In the genomic region with DNA sequence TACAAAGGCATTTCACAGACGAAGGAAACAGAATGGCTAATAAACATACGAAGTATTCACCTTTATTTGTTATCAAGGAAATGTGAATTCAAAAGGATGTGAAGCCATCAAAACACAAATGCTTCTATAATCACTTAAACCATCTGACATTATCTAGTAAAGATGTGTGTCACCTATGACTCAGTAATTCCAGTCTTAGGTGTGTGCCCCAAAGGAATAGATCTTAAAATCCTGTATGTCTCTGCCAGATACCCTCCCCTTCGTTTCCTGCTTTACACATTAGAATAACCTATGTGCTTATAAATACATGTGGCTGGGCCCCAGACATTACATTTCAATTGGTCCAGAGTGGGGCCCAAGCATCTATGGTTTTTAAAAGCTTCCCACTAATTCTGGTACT, we compare ENCODE assay signal across 13 cellular contexts. TPM values are rescaled to one million over a fixed set of nuclear protein-coding genes. Genes with fewer than 3 reads are reported as not detected.
A peak's percentile ranks its signal among the peaks of the same experiment; 100 is the strongest.
DNase-seq lines count a peak whose midpoint lies in the region; ATAC-seq and TF ChIP-seq lines count a peak whose summit lies in the region.
"Had no signal": no experiment of that assay in that cellular context is flagged by ENCODE, and none has a peak within 500 bp of the region (broad histone marks: within the 10 kb centered on the region; RNA-seq: fewer than 3 reads in every experiment).

No MANE protein-coding gene starts in this region.

- no peak overlapping the region for H3K9ac ChIP-seq in endodermal cell (ENCODE audit: extremely low read depth, low read length, poor library complexity, severe bottlenecking)
- H3K9ac ChIP-seq: BLaER1 treated with 17β-estradiol and CSF1 and Interleukin-3, amounts not matched to agents 10 nM and 100 nM had no signal

- no peaks in the 10 kb centered on the region for H3K4me1 Mint-ChIP-seq in endodermal cell
- H3K4me1 Mint-ChIP-seq: GM23338 had no signal

- H3K9me3 ChIP-seq in endodermal cell (ENCODE audit: control insufficient read depth, low read length), result no peaks in the 10 kb centered on the region
- H3K9me3 ChIP-seq: esophagus muscularis mucosa had no signal

- no peak overlapping the region for H3K27ac ChIP-seq in endodermal cell (ENCODE audit: low read depth, low read length)
- H3K27ac ChIP-seq: BLaER1 treated with 17β-estradiol and CSF1 and Interleukin-3, amounts not matched to agents 10 nM and 100 nM; esophagus muscularis mucosa had no signal

- DNase-seq in stimulated activated CD4-positive, alpha-beta T cell treated with anti-CD3 and anti-CD28 coated beads, Interleukin-15, amount 100 ng/mL, for 24 hours, result peak; percentile 2
- DNase-seq in stimulated activated CD4-positive, alpha-beta T cell treated with anti-CD3 and anti-CD28 coated beads, Interleukin-12 subunit alpha, Interleukin-12 subunit beta, amount 100 ng/mL, for 4 hours, result no peak
- DNase-seq in RKO (ENCODE audit: low spot score) (peak; percentile 64), endodermal cell (no peak), HEK293T (ENCODE audit: extremely low spot score) (no peak), NAMALWA (ENCODE audit: low spot score) (no peak), GM19238 (ENCODE audit: insufficient read length, low spot score) (no peak)
- DNase-seq: caudate nucleus, NCI-H2029 had no signal

- WGBS in endodermal cell (ENCODE audit: insufficient coverage in 1 of 2, insufficient read length in 1 of 2), 2 experiments, result 93 to 100% methylated on average over 2 of the region's 3 CpGs

- no peaks in the 10 kb centered on the region for H3K4me1 ChIP-seq in endodermal cell (ENCODE audit: control insufficient read depth, insufficient read depth, low read length)

- no peak for ATAC-seq in HG03469 (IDR thresholded peaks at IDR 0.05; ENCODE audit: unreplicated experiment)
- ATAC-seq: GM23338 had no signal

- no peak overlapping the region for H3K4me3 ChIP-seq in endodermal cell (ENCODE audit: low read length)
- H3K4me3 ChIP-seq: BLaER1 treated with 17β-estradiol and CSF1 and Interleukin-3, amounts not matched to agents 10 nM and 100 nM; esophagus muscularis mucosa; GM23338 had no signal

- H3K9me3 Mint-ChIP-seq in endodermal cell, result no peaks in the 10 kb centered on the region
- H3K9me3 Mint-ChIP-seq: GM23338 had no signal

- H3K27me3 Mint-ChIP-seq in endodermal cell (ENCODE audit: insufficient read depth), result no peaks in the 10 kb centered on the region

- peaks cover 30% of the 10 kb centered on the region for H3K36me3 ChIP-seq in endodermal cell (ENCODE audit: control insufficient read depth, insufficient read depth, low read length)

- no peak overlapping the region for H3K4me3 Mint-ChIP-seq in endodermal cell
- H3K4me3 Mint-ChIP-seq: GM23338 had no signal

- H3K27me3 ChIP-seq in endodermal cell (ENCODE audit: control insufficient read depth, insufficient read depth, low read length, poor library complexity, severe bottlenecking), result no peaks in the 10 kb centered on the region
- H3K27me3 ChIP-seq: BLaER1 treated with 17β-estradiol and CSF1 and Interleukin-3, amounts not matched to agents 10 nM and 100 nM; esophagus muscularis mucosa had no signal

- H3K27ac Mint-ChIP-seq in endodermal cell, result peak overlapping the region; percentile 48
- H3K27ac Mint-ChIP-seq: GM23338 had no signal

- POLR2A ChIA-PET in HEK293T (lab: Yijun Ruan, JAX), result no interaction called here

- no peak for TF ChIP-seq CTCF in endodermal cell (conservative IDR thresholded peaks at IDR 0.05)

- CTCF ChIA-PET in HEK293T (lab: Yijun Ruan, JAX), result interaction anchor here (0.9 kb wide), 1 partner anchor 17 kb away, joined by 5 read pairs; no protein-coding TSS in a partner anchor

- peaks cover 16% of the 10 kb centered on the region for H3K36me3 Mint-ChIP-seq in endodermal cell (ENCODE audit: low read depth)

TF ChIP-seq in HEK293T, 16 proteins besides CTCF, POLR2A, EP300 and RAD21:
- TF ChIP-seq SP1 (IDR thresholded peaks at IDR 0.05) (no peak), FOXM1 (IDR thresholded peaks at IDR 0.05; ENCODE audit: borderline replicate concordance) (no peak), NFRKB (IDR thresholded peaks at IDR 0.05) (no peak), L3MBTL2 (conservative IDR thresholded peaks at IDR 0.05) (no peak), TARDBP (IDR thresholded peaks at IDR 0.05) (no peak), ARNT (IDR thresholded peaks at IDR 0.05) (no peak), ELF4 (IDR thresholded peaks at IDR 0.05) (no peak), CTBP1 (IDR thresholded peaks at IDR 0.05; ENCODE audit: borderline replicate concordance) (no peak), SUZ12 (IDR thresholded peaks at IDR 0.05) (no peak)
- TF ChIP-seq, protein P1, sequence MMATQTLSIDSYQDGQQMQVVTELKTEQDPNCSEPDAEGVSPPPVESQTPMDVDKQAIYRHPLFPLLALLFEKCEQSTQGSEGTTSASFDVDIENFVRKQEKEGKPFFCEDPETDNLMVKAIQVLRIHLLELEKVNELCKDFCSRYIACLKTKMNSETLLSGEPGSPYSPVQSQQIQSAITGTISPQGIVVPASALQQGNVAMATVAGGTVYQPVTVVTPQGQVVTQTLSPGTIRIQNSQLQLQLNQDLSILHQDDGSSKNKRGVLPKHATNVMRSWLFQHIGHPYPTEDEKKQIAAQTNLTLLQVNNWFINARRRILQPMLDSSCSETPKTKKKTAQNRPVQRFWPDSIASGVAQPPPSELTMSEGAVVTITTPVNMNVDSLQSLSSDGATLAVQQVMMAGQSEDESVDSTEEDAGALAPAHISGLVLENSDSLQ (IDR thresholded peaks at IDR 0.05), result no peak
TF ChIP-seq in HEK293T: peak in this region for 0.

RNA-seq across cellular contexts. Expression of a gene that starts 41.7 kb away (rescaled TPM):
- 10 to 100 TPM; 28.0 to 37.4 TPM for total RNA-seq in endodermal cell
- polyA plus RNA-seq in endodermal cell (2013, experiment 1 of 2), result 14.7 TPM
- polyA plus RNA-seq in endodermal cell (2013, experiment 2 of 2), result 17.8 TPM

RNA-seq across cellular contexts. Expression of a gene that starts 53.6 kb away (rescaled TPM):
- total RNA-seq in endodermal cell, result 10 to 100 TPM; 26.5 to 26.9 TPM
- 31.5 TPM for polyA plus RNA-seq in endodermal cell (2013, experiment 1 of 2)
- polyA plus RNA-seq in endodermal cell (2013, experiment 2 of 2), result 28.5 TPM

Comparison
In these comparisons a context has a peak if more than half of its experiments do, and no peak if none do; other contexts are left out.
1. DNase-seq: peak in stimulated activated CD4-positive, alpha-beta T cell treated with anti-CD3 and anti-CD28 coated beads, Interleukin-15, amount 100 ng/mL, for 24 hours (single experiment) and RKO (single experiment); none in stimulated activated CD4-positive, alpha-beta T cell treated with anti-CD3 and anti-CD28 coated beads, Interleukin-12 subunit alpha, Interleukin-12 subunit beta, amount 100 ng/mL, for 4 hours (single experiment), endodermal cell (single experiment), HEK293T (single experiment), NAMALWA (single experiment) and GM19238 (single experiment).